Comparison of ENCODE assay signal across 9 cellular contexts in the genomic region with DNA sequence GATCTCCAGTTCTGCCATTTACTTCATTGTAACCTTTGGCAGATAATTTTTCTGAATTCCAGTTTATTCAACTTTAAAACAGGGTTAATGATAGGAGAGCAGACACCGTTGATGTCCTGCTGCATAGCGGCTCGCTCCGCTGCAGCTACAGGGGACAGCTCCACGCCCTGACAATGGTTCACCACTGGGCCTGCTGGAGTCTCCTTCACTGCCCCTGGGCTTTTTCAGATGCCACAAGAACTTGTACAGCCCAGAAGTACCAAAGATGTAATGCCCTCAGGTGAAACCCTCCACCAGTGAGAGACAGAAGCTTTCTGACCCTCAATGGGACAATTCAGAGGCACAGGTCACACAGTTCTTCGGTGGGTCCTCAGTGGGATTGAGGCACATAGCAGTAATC. TPM values are rescaled to one million over a fixed set of nuclear protein-coding genes. Genes with fewer than 3 reads are reported as not detected.
"Had no signal": no experiment of that assay in that cellular context is flagged by ENCODE, and none has a peak within 500 bp of the region (broad histone marks: within the 10 kb centered on the region; RNA-seq: fewer than 3 reads in every experiment).

No MANE protein-coding gene starts in this region.

- ATAC-seq: HepG2 had no signal

- H3K4me3 ChIP-seq: GM23248 had no signal

- H3K27ac ChIP-seq: GM23248, HL-60 had no signal

- H3K9ac ChIP-seq: GM23248 had no signal

- DNase-seq: GM23248, H9, HCEC 1CT had no signal

- FAIRE-seq: H1, H54, HepG2 had no signal

- H2AFZ ChIP-seq: GM23248 had no signal

RNA-seq across cellular contexts. Expression of a gene that starts 28.9 kb away (rescaled TPM):
- total RNA-seq: GM23248, HT1080 had no signal
- polyA plus RNA-seq: GM23248, IgD-negative memory B cell had no signal
